In genomic region chr3:15303728-15304127, GRCh38 we compare ENCODE assay signal across 1 cellular context.
TF ChIP-seq lines count a peak whose summit lies in the region.

No MANE protein-coding gene starts in this region.

TF ChIP-seq in WTC11, 78 proteins besides CTCF, POLR2A, EP300 and RAD21 (continued from another document):
- no peak for TF ChIP-seq AR (CRISPR knock-in tag; IDR thresholded peaks at IDR 0.05)
- no peak for TF ChIP-seq ZNF671 (CRISPR knock-in tag; IDR thresholded peaks at IDR 0.05)
- TF ChIP-seq JAZF1 (CRISPR knock-in tag; IDR thresholded peaks at IDR 0.05): no peak
- TF ChIP-seq MLX (CRISPR knock-in tag; IDR thresholded peaks at IDR 0.05): no peak
